In genomic region chr9:130732131-130732530, GRCh38 we compare ENCODE assay signal across 13 cellular contexts. TPM values are rescaled to one million over a fixed set of nuclear protein-coding genes. Genes with fewer than 3 reads are reported as not detected.
DNase-seq lines count a peak whose midpoint lies in the region; ATAC-seq and TF ChIP-seq lines count a peak whose summit lies in the region.
"Had no signal": no experiment of that assay in that cellular context is flagged by ENCODE, and none has a peak within 500 bp of the region (broad histone marks: within the 10 kb centered on the region; RNA-seq: fewer than 3 reads in every experiment).

No MANE protein-coding gene starts in this region.

- H3K36me3 Mint-ChIP-seq in endodermal cell (ENCODE audit: low read depth) = peaks cover 13% of the 10 kb centered on the region
- peaks cover 3% of the 10 kb centered on the region for H3K36me3 Mint-ChIP-seq in activated naive CD8-positive, alpha-beta T cell treated with anti-CD3 and anti-CD28 coated beads for 36 hours

- 73 to 100% methylated on average over 1 to 2 of the region's 2 CpGs for WGBS in endodermal cell (ENCODE audit: insufficient coverage in 1 of 2, insufficient read length in 1 of 2), 2 experiments

- H3K27ac ChIP-seq in endodermal cell (ENCODE audit: low read depth, low read length) (no peak overlapping the region), upper lobe of right lung (no peak overlapping the region), coronary artery (no peak overlapping the region)
- H3K27ac ChIP-seq: ascending aorta had no signal

- ATAC-seq in Right ventricle myocardium inferior (peak; percentile 23), upper lobe of right lung (no peak), HG03039 (IDR thresholded peaks at IDR 0.05; ENCODE audit: unreplicated experiment) (no peak)

- H3K27me3 Mint-ChIP-seq in endodermal cell (ENCODE audit: insufficient read depth) = no peaks in the 10 kb centered on the region
- H3K27me3 Mint-ChIP-seq in activated naive CD8-positive, alpha-beta T cell treated with anti-CD3 and anti-CD28 coated beads for 36 hours = no peaks in the 10 kb centered on the region

- H3K9ac ChIP-seq in endodermal cell (ENCODE audit: extremely low read depth, low read length, poor library complexity, severe bottlenecking) = no peak overlapping the region

- intact Hi-C loops in Right ventricle myocardium inferior (cut with DNase I) (no loop called here), cardiac septum (cut with DNase I) (no loop called here), upper lobe of right lung (cut with DNase I) (no loop called here)

- TF ChIP-seq CTCF in endodermal cell (conservative IDR thresholded peaks at IDR 0.05) = peak; percentile 57
- peak; percentile 6 for TF ChIP-seq CTCF in upper lobe of right lung (IDR thresholded peaks at IDR 0.05)
- no peak for TF ChIP-seq CTCF in coronary artery (IDR thresholded peaks at IDR 0.05)

- H3K4me3 Mint-ChIP-seq in endodermal cell = no peak overlapping the region
- H3K4me3 Mint-ChIP-seq in activated naive CD8-positive, alpha-beta T cell treated with anti-CD3 and anti-CD28 coated beads for 36 hours = no peak overlapping the region
- H3K4me3 Mint-ChIP-seq: mesothelial cell of epicardium had no signal

- H3K27me3 ChIP-seq in endodermal cell (ENCODE audit: control insufficient read depth, insufficient read depth, low read length, poor library complexity, severe bottlenecking) = no peaks in the 10 kb centered on the region
- no peaks in the 10 kb centered on the region for H3K27me3 ChIP-seq in upper lobe of right lung
- H3K27me3 ChIP-seq: ascending aorta had no signal

- DNase-seq in Right ventricle myocardium inferior (ENCODE audit: missing footprints) = no peak
- DNase-seq in cardiac septum (ENCODE audit: low spot score) = no peak
- DNase-seq in NCI-H774 (lab: John Stamatoyannopoulos, UW) = peak; percentile 89
- DNase-seq in endodermal cell = peak; percentile 59
- DNase-seq in upper lobe of right lung = no peak
- no peak for DNase-seq in coronary artery (ENCODE audit: low spot score)
- DNase-seq in activated naive CD8-positive, alpha-beta T cell treated with anti-CD3 and anti-CD28 coated beads for 36 hours = no peak
- DNase-seq: foreskin melanocyte, NCI-H187, T-helper 1 cell had no signal

- H3K4me3 ChIP-seq in endodermal cell (ENCODE audit: low read length) (no peak overlapping the region), upper lobe of right lung (no peak overlapping the region), coronary artery (no peak overlapping the region)
- H3K4me3 ChIP-seq: ascending aorta had no signal

- H3K9me3 ChIP-seq in endodermal cell (ENCODE audit: control insufficient read depth, low read length) (no peaks in the 10 kb centered on the region), upper lobe of right lung (no peaks in the 10 kb centered on the region)
- H3K9me3 ChIP-seq: ascending aorta had no signal

- H3K27ac Mint-ChIP-seq in endodermal cell = no peak overlapping the region
- no peak overlapping the region for H3K27ac Mint-ChIP-seq in activated naive CD8-positive, alpha-beta T cell treated with anti-CD3 and anti-CD28 coated beads for 36 hours

- H3K9me3 Mint-ChIP-seq in endodermal cell = peaks cover 7% of the 10 kb centered on the region
- no peaks in the 10 kb centered on the region for H3K9me3 Mint-ChIP-seq in activated naive CD8-positive, alpha-beta T cell treated with anti-CD3 and anti-CD28 coated beads for 36 hours

- H3K4me1 Mint-ChIP-seq in endodermal cell = peaks cover 9% of the 10 kb centered on the region
- H3K4me1 Mint-ChIP-seq in activated naive CD8-positive, alpha-beta T cell treated with anti-CD3 and anti-CD28 coated beads for 36 hours = peaks cover 23% of the 10 kb centered on the region

- H3K36me3 ChIP-seq in endodermal cell (ENCODE audit: control insufficient read depth, insufficient read depth, low read length) = no peaks in the 10 kb centered on the region
- no peaks in the 10 kb centered on the region for H3K36me3 ChIP-seq in upper lobe of right lung
- H3K36me3 ChIP-seq: ascending aorta had no signal

- no peaks in the 10 kb centered on the region for H3K4me1 ChIP-seq in endodermal cell (ENCODE audit: control insufficient read depth, insufficient read depth, low read length)
- H3K4me1 ChIP-seq in upper lobe of right lung = peaks cover 6% of the 10 kb centered on the region
- H3K4me1 ChIP-seq: ascending aorta had no signal

RNA-seq across cellular contexts. Expression of gene EXOSC2, which starts 38.6 kb away (rescaled TPM):
- total RNA-seq in Right ventricle myocardium inferior = 11.2 TPM
- 12.7 TPM for total RNA-seq in cardiac septum
- total RNA-seq in endodermal cell = 10 to 100 TPM; 47.8 to 74.0 TPM
- 37.7 TPM for polyA plus RNA-seq in endodermal cell (2013, experiment 1 of 2)
- 37.3 TPM for polyA plus RNA-seq in endodermal cell (2013, experiment 2 of 2)
- 23.0 TPM for total RNA-seq in upper lobe of right lung
- total RNA-seq in activated naive CD8-positive, alpha-beta T cell treated with anti-CD3 and anti-CD28 coated beads for 36 hours = 100 to 1,000 TPM in 1 of 2 experiments, 10 to 100 TPM in 1; 96.4 to 101 TPM

Comparison
In these comparisons a context has a peak if more than half of its experiments do, and no peak if none do; other contexts are left out.
1. DNase-seq: peak in NCI-H774 (single experiment) and endodermal cell (single experiment); none in Right ventricle myocardium inferior (single experiment), cardiac septum (single experiment), upper lobe of right lung (single experiment), coronary artery (single experiment) and activated naive CD8-positive, alpha-beta T cell treated with anti-CD3 and anti-CD28 coated beads for 36 hours (single experiment).